ENCODE assay signal across 8 cellular contexts in genomic region chr12:102061096-102061555, GRCh38. TPM values are rescaled to one million over a fixed set of nuclear protein-coding genes. Genes with fewer than 3 reads are reported as not detected.
DNase-seq lines count a peak whose midpoint lies in the region; ATAC-seq lines count a peak whose summit lies in the region.

No MANE protein-coding gene starts in this region.

- H3K4me1 ChIP-seq in ectodermal cell (ENCODE audit: control insufficient read depth, insufficient read depth, low read length) (no peaks in the 10 kb centered on the region), mucosa of rectum (ENCODE audit: control insufficient read depth in 2 of 2, insufficient read depth in 2 of 2, low read length in 2 of 2) (peaks cover 4 to 5% of the 10 kb centered on the region in 2 donors)

- no peaks in the 10 kb centered on the region for H3K9me3 ChIP-seq in ectodermal cell (ENCODE audit: control insufficient read depth, low read length)
- H3K9me3 ChIP-seq in mucosa of rectum (ENCODE audit: control insufficient read depth in 2 of 2, low read length in 2 of 2), result no peaks in the 10 kb centered on the region

- H3K27me3 ChIP-seq in ectodermal cell (ENCODE audit: control insufficient read depth, insufficient read depth, low read length, poor library complexity, severe bottlenecking) (no peaks in the 10 kb centered on the region), mucosa of rectum (ENCODE audit: control insufficient read depth in 2 of 2, insufficient read depth in 2 of 2, low read length in 2 of 2) (no peaks in the 10 kb centered on the region)

- peak overlapping the region; percentile 92 to 93 for H3K9ac ChIP-seq in mucosa of rectum (ENCODE audit: low read depth in 1 of 2, low read length in 2 of 2)

- ATAC-seq in HG02610 (IDR thresholded peaks at IDR 0.05; ENCODE audit: unreplicated experiment), result peak; percentile 57

- H3K4me3 ChIP-seq in ectodermal cell (ENCODE audit: insufficient read depth, low read depth, low read length) (peak overlapping the region; percentile 82), mucosa of rectum (ENCODE audit: low read length in 2 of 2) (peak overlapping the region; percentile 89 to 94)

- H3K36me3 ChIP-seq in ectodermal cell (ENCODE audit: control insufficient read depth, insufficient read depth, low read length) (no peaks in the 10 kb centered on the region), mucosa of rectum (ENCODE audit: control insufficient read depth in 2 of 2, insufficient read depth in 2 of 2, low read length in 2 of 2) (peaks cover 5 to 12% of the 10 kb centered on the region in 2 donors)

- DNase-seq in NCI-H1417 (lab: John Stamatoyannopoulos, UW) (peak; percentile 16 to 62 (median 54)), NCI-H1417 treated with DMSO at 0.1 percent for 48 hours (lab: John Stamatoyannopoulos, UW) (no peak), OCI-M1 (lab: John Stamatoyannopoulos, UW) (peak; percentile 48), SK-N-DZ (ENCODE audit: low spot score) (no peak), OCI-M2 (lab: John Stamatoyannopoulos, UW; ENCODE audit: unreplicated experiment) (no peak)

- H3K27ac ChIP-seq in ectodermal cell (ENCODE audit: insufficient read depth, low read depth, low read length, poor library complexity, severe bottlenecking) (no peak overlapping the region), mucosa of rectum (ENCODE audit: low read depth in 2 of 2, low read length in 2 of 2) (peak overlapping the region; percentile 82 to 87)

- 75 to 84% methylated on average over 9 of the region's 9 CpGs for WGBS in ectodermal cell, 2 experiments

RNA-seq across cellular contexts. Expression of gene WASHC3, which starts 0.7 kb away (rescaled TPM):
- 23.4 TPM for polyA plus RNA-seq in ectodermal cell (2013, experiment 1 of 4)
- polyA plus RNA-seq in ectodermal cell (2013, experiment 2 of 4), result 23.8 TPM
- 23.7 TPM for polyA plus RNA-seq in ectodermal cell (2013, experiment 3 of 4)
- polyA plus RNA-seq in ectodermal cell (2013, experiment 4 of 4), result 26.1 TPM
- polyA plus RNA-seq in SK-N-DZ (2014; cell fraction: cytosol; rRNA removed), result 67.4 and 75.6 TPM in 2 replicates
- 46.4 and 50.2 TPM in 2 replicates for polyA plus RNA-seq in SK-N-DZ (2014; cell fraction: nucleus; rRNA removed)

RNA-seq across cellular contexts. Expression of gene NUP37, which starts 58.8 kb away (rescaled TPM):
- polyA plus RNA-seq in ectodermal cell (2013, experiment 1 of 4), result 52.5 TPM
- 52.9 TPM for polyA plus RNA-seq in ectodermal cell (2013, experiment 2 of 4)
- polyA plus RNA-seq in ectodermal cell (2013, experiment 3 of 4), result 53.9 TPM
- 53.6 TPM for polyA plus RNA-seq in ectodermal cell (2013, experiment 4 of 4)
- polyA plus RNA-seq in SK-N-DZ (2014; cell fraction: cytosol; rRNA removed), result 106 and 122 TPM in 2 replicates
- 58.4 and 62.7 TPM in 2 replicates for polyA plus RNA-seq in SK-N-DZ (2014; cell fraction: nucleus; rRNA removed)

RNA-seq across cellular contexts. Expression of gene PARPBP, which starts 58.9 kb away (rescaled TPM):
- polyA plus RNA-seq in ectodermal cell (2013, experiment 1 of 4), result 37.4 TPM
- 33.3 TPM for polyA plus RNA-seq in ectodermal cell (2013, experiment 2 of 4)
- polyA plus RNA-seq in ectodermal cell (2013, experiment 3 of 4), result 30.4 TPM
- 30.5 TPM for polyA plus RNA-seq in ectodermal cell (2013, experiment 4 of 4)
- polyA plus RNA-seq in SK-N-DZ (2014; cell fraction: cytosol; rRNA removed), result 53.5 and 57.5 TPM in 2 replicates
- 61.7 and 65.4 TPM in 2 replicates for polyA plus RNA-seq in SK-N-DZ (2014; cell fraction: nucleus; rRNA removed)

Comparison
In these comparisons a context has a peak if more than half of its experiments do, and no peak if none do; other contexts are left out.
1. DNase-seq: peak in NCI-H1417 (3 of 3) and OCI-M1 (single experiment); none in NCI-H1417 treated with DMSO at 0.1 percent for 48 hours (single experiment), SK-N-DZ (single experiment) and OCI-M2 (single experiment).